In the genomic region with DNA sequence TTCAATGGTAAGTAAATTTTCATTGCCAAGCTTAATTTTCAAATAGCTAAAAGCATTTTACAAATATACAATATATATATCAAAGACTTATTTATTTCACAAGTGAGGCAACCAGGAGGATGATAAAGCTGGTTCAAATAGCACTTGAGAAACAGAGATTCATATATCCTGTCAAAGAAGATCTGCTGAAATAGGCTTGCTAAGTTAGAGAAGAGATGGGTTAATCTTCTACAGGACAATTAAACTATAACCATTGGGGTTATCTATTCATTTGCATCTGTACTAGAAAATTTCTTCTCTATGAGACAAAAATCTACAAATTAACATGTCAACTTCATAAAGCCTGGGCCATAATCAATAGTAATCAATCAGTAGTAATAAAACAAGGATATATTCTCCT, we compare ENCODE assay signal across 22 cellular contexts.
DNase-seq lines count a peak whose midpoint lies in the region; ATAC-seq and TF ChIP-seq lines count a peak whose summit lies in the region.
"Had no signal": no experiment of that assay in that cellular context is flagged by ENCODE, and none has a peak within 500 bp of the region (broad histone marks: within the 10 kb centered on the region; RNA-seq: fewer than 3 reads in every experiment).

No MANE protein-coding gene starts in this region.

- TF ChIP-seq CTCF in foreskin fibroblast (IDR thresholded peaks at IDR 0.05; ENCODE audit: low read depth, low read length), result no peak

- ATAC-seq in GM18508 (IDR thresholded peaks at IDR 0.05; ENCODE audit: insufficient read depth, unreplicated experiment) (peak; percentile 40), GM19467 (IDR thresholded peaks at IDR 0.05; ENCODE audit: unreplicated experiment) (peak; percentile 43), HG02938 (IDR thresholded peaks at IDR 0.05; ENCODE audit: unreplicated experiment) (peak; percentile 41), HG03378 (IDR thresholded peaks at IDR 0.05; ENCODE audit: unreplicated experiment) (peak; percentile 60), HG03039 (IDR thresholded peaks at IDR 0.05; ENCODE audit: unreplicated experiment) (no peak), HG02840 (IDR thresholded peaks at IDR 0.05; ENCODE audit: low FRiP score, unreplicated experiment) (no peak)
- ATAC-seq: SK-N-SH treated with all-trans-retinoic acid at 6 μM for 48 hours, T-helper 17 cell had no signal

- no peak for DNase-seq in foreskin fibroblast
- DNase-seq: BE2C, Calu3, DMS79 treated with DMSO at 0.1 percent for 48 hours, GF-D8, IMR-90, KG1, MG63, NCI-H1105 treated with DMSO at 0.1 percent for 48 hours, NCI-H2029, NCI-H446, NCI-H524 treated with DMSO at 0.1 percent for 48 hours, NCI-H774, SJCRH30, T-helper 17 cell had no signal

- H3K4me3 ChIP-seq in foreskin fibroblast (ENCODE audit: low read depth in 1 of 2, low read length in 2 of 2), result no peak overlapping the region
- H3K4me3 ChIP-seq: MG63, SJCRH30 had no signal

Comparison
In these comparisons a context has a peak if more than half of its experiments do, and no peak if none do; other contexts are left out.
1. ATAC-seq: peak in GM18508 (single experiment), GM19467 (single experiment), HG02938 (single experiment) and HG03378 (single experiment); none in HG03039 (single experiment) and HG02840 (single experiment).